ENCODE assay signal across 9 cellular contexts in genomic region chr11:119479685-119480275, GRCh38. TPM values are rescaled to one million over a fixed set of nuclear protein-coding genes. Genes with fewer than 3 reads are reported as not detected.
DNase-seq lines count a peak whose midpoint lies in the region; ATAC-seq and TF ChIP-seq lines count a peak whose summit lies in the region.
"Had no signal": no experiment of that assay in that cellular context is flagged by ENCODE, and none has a peak within 500 bp of the region (broad histone marks: within the 10 kb centered on the region; RNA-seq: fewer than 3 reads in every experiment).

No MANE protein-coding gene starts in this region.

- H3K4me3 ChIP-seq in DOHH2 (ENCODE audit: low read length) (no peak overlapping the region), lower lobe of right lung (no peak overlapping the region)
- no peak overlapping the region for H3K4me3 ChIP-seq in Jurkat, Clone E6-1 (ENCODE audit: low read length)

- no peaks in the 10 kb centered on the region for H3F3A ChIP-seq in DOHH2 (ENCODE audit: control insufficient read depth, insufficient read depth)

- H3K4me1 ChIP-seq in DOHH2 (ENCODE audit: control insufficient read depth, low read length) (peaks cover 41% of the 10 kb centered on the region), lower lobe of right lung (peaks cover 8% of the 10 kb centered on the region)

- no peak overlapping the region for H3K27ac ChIP-seq in DOHH2 (ENCODE audit: low read depth, low read length)
- no peak overlapping the region for H3K27ac ChIP-seq in lower lobe of right lung

- no peak for ATAC-seq in lower lobe of right lung
- no peak for ATAC-seq in left colon
- ATAC-seq in GM18870 (IDR thresholded peaks at IDR 0.05; ENCODE audit: unreplicated experiment): no peak

- H3K36me3 ChIP-seq in DOHH2 (ENCODE audit: control insufficient read depth, low read length) (no peaks in the 10 kb centered on the region), lower lobe of right lung (no peaks in the 10 kb centered on the region)

- H3K9me2 ChIP-seq in DOHH2 (replicated peaks; ENCODE audit: control insufficient read depth, low read length): no peaks in the 10 kb centered on the region

- intact Hi-C loops in lower lobe of right lung (cut with DNase I) (no loop called here), left colon (cut with DNase I, micrococcal nuclease) (loop anchor here in 1 of 2 donors (5.0 to 10.0 kb wide), 4 partner anchors 58 to 628 kb away; no protein-coding TSS in a partner anchor)

- peak; percentile 58 for TF ChIP-seq CTCF in DOHH2 (IDR thresholded peaks at IDR 0.05; ENCODE audit: low read depth, low read length, poor library complexity, severe bottlenecking)
- TF ChIP-seq CTCF in lower lobe of right lung (IDR thresholded peaks at IDR 0.05): peak; percentile 16

- H3K79me2 ChIP-seq in DOHH2 (ENCODE audit: control insufficient read depth, low read length): no peaks in the 10 kb centered on the region

- H3K9me3 ChIP-seq in DOHH2 (ENCODE audit: control insufficient read depth, insufficient read depth, low read length) (no peaks in the 10 kb centered on the region), lower lobe of right lung (no peaks in the 10 kb centered on the region)

- H4K20me1 ChIP-seq in DOHH2 (ENCODE audit: control insufficient read depth, insufficient read depth, low read depth, low read length): no peaks in the 10 kb centered on the region

- H3K27me3 ChIP-seq in DOHH2 (ENCODE audit: control insufficient read depth, low read length) (no peaks in the 10 kb centered on the region), lower lobe of right lung (ENCODE audit: low read depth) (peaks cover 4% of the 10 kb centered on the region)

- peak overlapping the region; percentile 24 for H3K4me2 ChIP-seq in DOHH2 (ENCODE audit: low read length)

- peak; percentile 24 for DNase-seq in Jurkat, Clone E6-1 (ENCODE audit: low read depth, low spot score)
- DNase-seq in amniotic epithelial cell (ENCODE audit: low read depth) (peak; percentile 43), lower lobe of right lung (no peak), T-helper 9 cell (no peak), left colon (no peak), GF-D8 (lab: John Stamatoyannopoulos, UW) (no peak)
- DNase-seq: NCI-H1105 had no signal

RNA-seq across cellular contexts. Expression of gene THY1, which starts 56.8 kb away (rescaled TPM):
- polyA plus RNA-seq in Jurkat, Clone E6-1 (2012; ENCODE audit: insufficient read depth, insufficient read length): 42.5 TPM
- 7.5 TPM for total RNA-seq in lower lobe of right lung
- 1 to 10 TPM; 1.8 to 6.4 TPM for total RNA-seq in left colon

Comparison
In these comparisons a context has a peak if more than half of its experiments do, and no peak if none do; other contexts are left out.
1. DNase-seq: peak in Jurkat, Clone E6-1 (single experiment) and amniotic epithelial cell (single experiment); none in lower lobe of right lung (single experiment), T-helper 9 cell (single experiment), left colon (0 of 2) and GF-D8 (single experiment).